15 cellular contexts compared by ENCODE assay signal in genomic region chr20:50368813-50369224, GRCh38.
DNase-seq lines count a peak whose midpoint lies in the region; ATAC-seq, FAIRE-seq and TF ChIP-seq lines count a peak whose summit lies in the region.
"Had no signal": no experiment of that assay in that cellular context is flagged by ENCODE, and none has a peak within 500 bp of the region (broad histone marks: within the 10 kb centered on the region; RNA-seq: fewer than 3 reads in every experiment).

No MANE protein-coding gene starts in this region.

- no peak for TF ChIP-seq EP300 in A549 (IDR thresholded peaks at IDR 0.05)

- no peaks in the 10 kb centered on the region for H4K20me1 ChIP-seq in GM23248 (ENCODE audit: insufficient read depth)

- no peaks in the 10 kb centered on the region for H3K27me3 ChIP-seq in GM23248 (replicated peaks; ENCODE audit: insufficient read depth)
- H3K27me3 ChIP-seq: BE2C, dorsolateral prefrontal cortex had no signal

- TF ChIP-seq POLR2A in A549 (IDR thresholded peaks at IDR 0.05; ENCODE audit: low read length): no peak

- no peaks in the 10 kb centered on the region for H3F3A ChIP-seq in GM23248 (ENCODE audit: insufficient read depth)

- H3K9ac ChIP-seq in GM23248: no peak overlapping the region

- H2AFZ ChIP-seq in GM23248: no peak overlapping the region

- in situ Hi-C loops in GM23248 (cut with MboI): no loop called here

- ATAC-seq in A549 (peak in 1 of 2 experiments; percentile 57; a peak in 2 of 6 replicates), WTC11 (no peak), HG03108 (IDR thresholded peaks at IDR 0.05; ENCODE audit: unreplicated experiment) (no peak)
- ATAC-seq: PC-3 had no signal

- H3K4me1 Mint-ChIP-seq in WTC11: 0 out of 2 replicates have a peak, but pooled peaks cover 7% of the 10 kb centered on the region
- H3K4me1 Mint-ChIP-seq in MCF 10A (ENCODE audit: insufficient read depth, unreplicated experiment): peaks cover 50% of the 10 kb centered on the region

- H3K4me3 ChIP-seq in A549 (no peak overlapping the region), GM23248 (no peak overlapping the region)
- H3K4me3 ChIP-seq: dorsolateral prefrontal cortex had no signal

- intact Hi-C loops in MCF 10A (cut with micrococcal nuclease): no loop called here

- H3K27me3 Mint-ChIP-seq in WTC11 (ENCODE audit: low read depth) (no peaks in the 10 kb centered on the region), MCF 10A (ENCODE audit: insufficient read depth, unreplicated experiment) (no peaks in the 10 kb centered on the region)

- no peak overlapping the region for H3K27ac Mint-ChIP-seq in WTC11
- H3K27ac Mint-ChIP-seq in MCF 10A (ENCODE audit: low read depth, unreplicated experiment): no peak overlapping the region
- H3K27ac Mint-ChIP-seq: activated T-cell treated with anti-CD3 and anti-CD28 coated beads, Interleukin-2, amount 50 U/mL, for 24 hours; progenitor cell of endocrine pancreas had no signal

- TF ChIP-seq CTCF in A549 (IDR thresholded peaks at IDR 0.05) (no peak), WTC11 (IDR thresholded peaks at IDR 0.05) (no peak), MCF 10A (IDR thresholded peaks at IDR 0.05; ENCODE audit: unreplicated experiment) (no peak)

- H3K9me3 Mint-ChIP-seq in WTC11 (peaks cover 4% of the 10 kb centered on the region; the same call in 1 of the 2 replicates), MCF 10A (ENCODE audit: unreplicated experiment) (no peaks in the 10 kb centered on the region)
- H3K9me3 Mint-ChIP-seq: activated T-cell treated with anti-CD3 and anti-CD28 coated beads, Interleukin-2, amount 50 U/mL, for 24 hours had no signal

- CTCF ChIA-PET in A549 (lab: Yijun Ruan, JAX): interaction anchor here (0.8 to 1.5 kb wide), 5 partner anchors 9 to 183 kb away, joined by 3 to 5 read pairs (median 4); no protein-coding TSS in a partner anchor
- CTCF ChIA-PET in WTC11 (lab: Charles Lee): interaction anchor here (0.8 kb wide), 1 partner anchor 190 kb away, joined by 3 read pairs; no protein-coding TSS in a partner anchor
- CTCF ChIA-PET in MCF 10A (lab: Yijun Ruan, JAX): interaction anchor here (1.4 to 1.5 kb wide), 2 partner anchors 86 to 248 kb away, joined by 3 to 4 read pairs; no protein-coding TSS in a partner anchor

- H3K36me3 ChIP-seq in GM23248 (ENCODE audit: low read depth): no peaks in the 10 kb centered on the region
- H3K36me3 ChIP-seq: BE2C had no signal

- FAIRE-seq in A549 (lab: Jason Lieb, UNC): no peak
- FAIRE-seq: GM12891 had no signal

- no peaks in the 10 kb centered on the region for H3K9me3 ChIP-seq in A549
- H3K9me3 ChIP-seq in GM23248 (ENCODE audit: low read depth): no peaks in the 10 kb centered on the region
- H3K9me3 ChIP-seq: BE2C had no signal

- no TSS peak for BruUV-seq in MCF 10A (replicated peaks; lab: Mats Ljungman, UMichigan)

- no peaks in the 10 kb centered on the region for H3K36me3 Mint-ChIP-seq in WTC11
- H3K36me3 Mint-ChIP-seq in MCF 10A (ENCODE audit: insufficient read depth, unreplicated experiment): no peaks in the 10 kb centered on the region

- DNase-seq in A549 (ENCODE audit: low read depth in 1 of 2, low spot score in 1 of 2) (peak in 1 of 2 experiments; percentile 45), GM23248 (peak; percentile 35), WTC11 (ENCODE audit: low spot score) (no peak), iris pigment epithelial cell (ENCODE audit: low read depth) (peak; percentile 76), occipital lobe (lab: John Stamatoyannopoulos, UW) (no peak), MCF 10A (ENCODE audit: unreplicated experiment) (no peak), NCI-H526 (lab: John Stamatoyannopoulos, UW) (no peak)
- DNase-seq: activated CD4-positive, alpha-beta T cell treated with anti-CD3 and anti-CD28 coated beads, Interleukin-2, amount 10 ng/mL, durations not matched to agents 24 days and 14 days; activated T-cell treated with anti-CD3 and anti-CD28 coated beads, Interleukin-2, amount 50 U/mL, for 24 hours; BE2C; dorsolateral prefrontal cortex; PC-3 had no signal

- H3K79me2 ChIP-seq in GM23248 (ENCODE audit: insufficient read depth): no peaks in the 10 kb centered on the region

- H3K4me2 ChIP-seq in A549: no peak overlapping the region
- H3K4me2 ChIP-seq in GM23248 (ENCODE audit: unreplicated experiment): no peak overlapping the region

- WGBS in A549 (ENCODE audit: missing lambda C conversion rate): 80% methylated on average over 4 of the region's 4 CpGs
- WGBS in GM23248 (ENCODE audit: low coverage in 1 of 2, low lambda C conversion rate in 2 of 2, missing lambda C conversion rate in 2 of 2), 2 experiments: 76 to 78% methylated on average over 4 of the region's 4 CpGs

- TF ChIP-seq RAD21 in A549 (conservative IDR thresholded peaks at IDR 0.05 in 1 of 2, IDR thresholded peaks at IDR 0.05 in 1 of 2): no peak

- H3K4me1 ChIP-seq in A549 (peaks cover 42% of the 10 kb centered on the region), GM23248 (ENCODE audit: insufficient read depth) (no peaks in the 10 kb centered on the region)

- POLR2A ChIA-PET in A549 (lab: Yijun Ruan, JAX) (no interaction called here), WTC11 (lab: Charles Lee) (no interaction called here), MCF 10A (lab: Yijun Ruan, JAX) (interaction anchor here (0.5 to 2.4 kb wide), 8 partner anchors 9 to 215 kb away, joined by 3 to 8 read pairs (median 4); partner anchors contain the start of gene PEDS1)

- H3K4me3 Mint-ChIP-seq in WTC11 (no peak overlapping the region), MCF 10A (ENCODE audit: unreplicated experiment) (no peak overlapping the region)
- H3K4me3 Mint-ChIP-seq: activated CD4-positive, alpha-beta T cell treated with anti-CD3 and anti-CD28 coated beads, Interleukin-2, amount 10 ng/mL, durations not matched to agents 24 days and 14 days; activated T-cell treated with anti-CD3 and anti-CD28 coated beads, Interleukin-2, amount 50 U/mL, for 24 hours had no signal

- no peaks in the 10 kb centered on the region for H3K9me2 ChIP-seq in GM23248 (ENCODE audit: insufficient read depth)

- H3K27ac ChIP-seq in A549 (peak overlapping the region; percentile 29 to 75; a peak in 4 of 6 replicates), GM23248 (no peak overlapping the region)
- H3K27ac ChIP-seq: dorsolateral prefrontal cortex had no signal

TF ChIP-seq in A549, 52 proteins besides CTCF, POLR2A, EP300 and RAD21:
- TF ChIP-seq USF2 (IDR thresholded peaks at IDR 0.05): peak; percentile 47; the same call in 1 of the 2 replicates
- TF ChIP-seq, protein P1, sequence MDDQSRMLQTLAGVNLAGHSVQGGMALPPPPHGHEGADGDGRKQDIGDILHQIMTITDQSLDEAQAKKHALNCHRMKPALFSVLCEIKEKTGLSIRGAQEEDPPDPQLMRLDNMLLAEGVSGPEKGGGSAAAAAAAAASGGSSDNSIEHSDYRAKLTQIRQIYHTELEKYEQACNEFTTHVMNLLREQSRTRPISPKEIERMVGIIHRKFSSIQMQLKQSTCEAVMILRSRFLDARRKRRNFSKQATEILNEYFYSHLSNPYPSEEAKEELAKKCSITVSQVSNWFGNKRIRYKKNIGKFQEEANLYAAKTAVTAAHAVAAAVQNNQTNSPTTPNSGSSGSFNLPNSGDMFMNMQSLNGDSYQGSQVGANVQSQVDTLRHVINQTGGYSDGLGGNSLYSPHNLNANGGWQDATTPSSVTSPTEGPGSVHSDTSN (IDR thresholded peaks at IDR 0.05): no peak

TF ChIP-seq in WTC11, 78 proteins besides CTCF, POLR2A, EP300 and RAD21:
- TF ChIP-seq ZNF317 (CRISPR knock-in tag; IDR thresholded peaks at IDR 0.05; ENCODE audit: borderline replicate concordance, low read depth) (no peak), USF2 (CRISPR knock-in tag; IDR thresholded peaks at IDR 0.05) (peak; percentile 37; the same call in 1 of the 2 replicates), ZMAT4 (CRISPR knock-in tag; IDR thresholded peaks at IDR 0.05) (no peak)

Comparison
In these comparisons a context has a peak if more than half of its experiments do, and no peak if none do; other contexts are left out.
1. DNase-seq: peak in GM23248 (single experiment) and iris pigment epithelial cell (single experiment); none in WTC11 (single experiment), occipital lobe (single experiment), MCF 10A (single experiment) and NCI-H526 (0 of 2).
2. Of the 8 proteins assayed by ChIP-seq in both WTC11 and A549: peak only in WTC11: none; only in A549: none; in both: USF2; in neither: 7.